9 cellular contexts compared by ENCODE assay signal in genomic region chr15:40097096-40097967, GRCh38. TPM values are rescaled to one million over a fixed set of nuclear protein-coding genes. Genes with fewer than 3 reads are reported as not detected.
DNase-seq lines count a peak whose midpoint lies in the region; ATAC-seq, FAIRE-seq and TF ChIP-seq lines count a peak whose summit lies in the region.
"Had no signal": no experiment of that assay in that cellular context is flagged by ENCODE, and none has a peak within 500 bp of the region (broad histone marks: within the 10 kb centered on the region; RNA-seq: fewer than 3 reads in every experiment).

No MANE protein-coding gene starts in this region.

- no peak for FAIRE-seq in HepG2 (lab: Jason Lieb, UNC)

- no peaks in the 10 kb centered on the region for H3K79me2 ChIP-seq in HepG2 (ENCODE audit: insufficient read depth, low read length)

- CTCF ChIA-PET in activated B cell treated with CpG ODN at 0.5 μM for 24 hours (lab: Charles Lee): interaction anchor here (1.3 to 16.6 kb wide), 5 partner anchors 10 to 53 kb away, joined by 3 to 519 read pairs (median 10); partner anchors contain the start of genes BMF and SRP14
- CTCF ChIA-PET in HepG2 (lab: Yijun Ruan, JAX; ENCODE audit: low intra/inter-chr PET ratio, low total read pairs): no interaction called here

- 63% methylated on average over 8 of the region's 10 CpGs for WGBS in HepG2 (ENCODE audit: low lambda C conversion rate)
- 70 to 87% (median 78%) methylated on average over 9 to 10 of the region's 10 CpGs for WGBS in stomach, 5 donors

- H3K36me3 ChIP-seq in HUES6 (ENCODE audit: control insufficient read depth, insufficient read depth, low read length): 0 out of 2 replicates have a peak, but pooled peaks cover 3% of the 10 kb centered on the region
- H3K36me3 ChIP-seq in HepG2 (replicated peaks in 1 of 2; ENCODE audit: control insufficient read depth in 1 of 2, insufficient read depth in 2 of 2, low read length in 2 of 2): no peaks in the 10 kb centered on the region; a peak in 2 of 5 replicates
- H3K36me3 ChIP-seq in stomach: peaks cover 0 to 3% (median 0%) of the 10 kb centered on the region in 4 donors

- no peaks in the 10 kb centered on the region for H4K20me1 ChIP-seq in HepG2 (ENCODE audit: insufficient read depth, low read length)

- peaks cover 93% of the 10 kb centered on the region for H3K36me3 Mint-ChIP-seq in activated B cell treated with CpG ODN at 0.5 μM for 24 hours (ENCODE audit: low read depth)

- H3K9me3 ChIP-seq in HUES6 (ENCODE audit: control insufficient read depth, insufficient read depth, low read depth, low read length) (no peaks in the 10 kb centered on the region), HepG2 (ENCODE audit: low read length) (no peaks in the 10 kb centered on the region), stomach (no peaks in the 10 kb centered on the region)

- peak overlapping the region; percentile 71 for H3K4me2 ChIP-seq in HepG2 (ENCODE audit: low read depth, low read length)

- H3K27ac Mint-ChIP-seq in activated B cell treated with CpG ODN at 0.5 μM for 24 hours: peak overlapping the region; percentile 99

- peak overlapping the region; percentile 20; the same call in 1 of the 2 replicates for H3K27ac ChIP-seq in HUES6 (ENCODE audit: low read depth, low read length)
- peak overlapping the region; percentile 87 for H3K27ac ChIP-seq in HepG2 (ENCODE audit: extremely low read length, insufficient read depth, low read length)
- peak overlapping the region; percentile 78 to 94 (median 90) for H3K27ac ChIP-seq in stomach

- TF ChIP-seq EP300 in HepG2 (IDR thresholded peaks at IDR 0.05; ENCODE audit: low read depth in 2 of 2, low read length in 2 of 2) (no peak), HepG2 (CRISPR knock-in tag; IDR thresholded peaks at IDR 0.05; ENCODE audit: borderline replicate concordance) (no peak), stomach (IDR thresholded peaks at IDR 0.05) (no peak)

- no peak for TF ChIP-seq RAD21 in HepG2 (CRISPR knock-in tag; IDR thresholded peaks at IDR 0.05)

- POLR2A ChIA-PET in activated B cell treated with CpG ODN at 0.5 μM for 24 hours (lab: Charles Lee) (interaction anchor here (0.5 to 23.5 kb wide), 9 partner anchors 9 to 315 kb away, joined by 4 to 1329 read pairs (median 212); partner anchors contain the start of genes BMF, FSIP1, PLCB2 and SRP14), HepG2 (lab: Yijun Ruan, JAX) (interaction anchor here (1.2 to 15.1 kb wide), 7 partner anchors 8 to 95 kb away, joined by 3 to 371 read pairs (median 29); partner anchors contain the start of genes BMF and SRP14)

- no peaks in the 10 kb centered on the region for H3K9me3 Mint-ChIP-seq in activated B cell treated with CpG ODN at 0.5 μM for 24 hours
- H3K9me3 Mint-ChIP-seq: H9 had no signal

- H3K9ac ChIP-seq in HUES6 (ENCODE audit: low read length) (no peak overlapping the region), HepG2 (ENCODE audit: insufficient read depth, low read depth, low read length) (peak overlapping the region; percentile 69; the same call in 1 of the 2 replicates)

- no peak for DNase-seq in activated B cell treated with CpG ODN at 0.5 μM for 24 hours
- no peak for DNase-seq in HepG2 (ENCODE audit: low spot score)
- DNase-seq in stomach: no peak
- DNase-seq in cerebellum (ENCODE audit: low spot score): no peak
- no peak for DNase-seq in LoVo (ENCODE audit: low spot score)
- DNase-seq: H9, PC-9 had no signal

- H2AFZ ChIP-seq in HepG2 (ENCODE audit: low read length): no peak overlapping the region
- H2AFZ ChIP-seq: PC-9 had no signal

- intact Hi-C loops in activated B cell treated with CpG ODN at 0.5 μM for 24 hours (cut with micrococcal nuclease) (no loop called here), HepG2 (cut with micrococcal nuclease; ENCODE audit: unreplicated experiment) (no loop called here), stomach (cut with DNase I; ENCODE audit: low total_unique reads) (no loop called here)

- H3K4me3 ChIP-seq in HUES6 (ENCODE audit: low read depth, low read length) (no peak overlapping the region), HepG2 (replicated peaks in 1 of 3; ENCODE audit: insufficient read depth in 1 of 3, low read depth in 2 of 3, low read length in 3 of 3) (peak overlapping the region in 1 of 3 experiments; percentile 24; a peak in 1 of 6 replicates), stomach (no peak overlapping the region)
- H3K4me3 ChIP-seq: PC-9 had no signal

- TF ChIP-seq POLR2A in HepG2 (IDR thresholded peaks at IDR 0.05; ENCODE audit: insufficient read depth in 1 of 2, low read depth in 2 of 2, low read length in 2 of 2): no peak
- TF ChIP-seq POLR2A in stomach (IDR thresholded peaks at IDR 0.05): no peak

- in situ Hi-C loops in HepG2 (cut with HindIII; ENCODE audit: extremely low pct_ligation_motif_present, low pct_unique_long_range_greater_than_20kb): no loop called here

- TF ChIP-seq CTCF in activated B cell treated with CpG ODN at 0.5 μM for 24 hours (IDR thresholded peaks at IDR 0.05) (no peak), HepG2 (CRISPR knock-in tag; IDR thresholded peaks at IDR 0.05) (no peak), stomach (IDR thresholded peaks at IDR 0.05) (no peak)

- ATAC-seq in activated B cell treated with CpG ODN at 0.5 μM for 24 hours (ENCODE audit: low read depth) (no peak), HepG2 (no peak), HG02763 (IDR thresholded peaks at IDR 0.05; ENCODE audit: unreplicated experiment) (no peak)

- BruUV-seq in HepG2 (replicated peaks; lab: Mats Ljungman, UMichigan): no TSS peak

- peak overlapping the region; percentile 62 for H3K4me3 Mint-ChIP-seq in activated B cell treated with CpG ODN at 0.5 μM for 24 hours
- H3K4me3 Mint-ChIP-seq: H9 had no signal

- H3K27me3 Mint-ChIP-seq in activated B cell treated with CpG ODN at 0.5 μM for 24 hours: no peaks in the 10 kb centered on the region

- H3K4me1 Mint-ChIP-seq in activated B cell treated with CpG ODN at 0.5 μM for 24 hours: peaks cover 100% of the 10 kb centered on the region

- H3K4me1 ChIP-seq in HUES6 (ENCODE audit: control insufficient read depth, insufficient read depth, low read length) (peaks cover 63% of the 10 kb centered on the region), HepG2 (ENCODE audit: insufficient read depth, low read length) (peaks cover 96% of the 10 kb centered on the region), stomach (peaks cover 75 to 99% (median 92%) of the 10 kb centered on the region in 4 donors)

- H3K27me3 ChIP-seq in HUES6 (ENCODE audit: control insufficient read depth, insufficient read depth, low read length): no peaks in the 10 kb centered on the region
- no peaks in the 10 kb centered on the region for H3K27me3 ChIP-seq in HepG2 (ENCODE audit: control insufficient read depth in 1 of 2, insufficient read depth in 2 of 2, low read length in 2 of 2)
- H3K27me3 ChIP-seq in stomach: no peaks in the 10 kb centered on the region

RNA-seq across cellular contexts. Expression of gene BMF, which starts 11.3 kb away (rescaled TPM):
- total RNA-seq in activated B cell treated with CpG ODN at 0.5 μM for 24 hours (353 and 376 TPM in 2 replicates), HepG2 (2016; rRNA removed; fragmentation: Illumina TruSeq; extraction: Trizol) (5.4 and 8.7 TPM in 2 replicates), stomach (10 to 100 TPM in 3 of 5 donors, 1 to 10 TPM in 2; 2.2 to 11.7 (median 10.7) TPM), cerebellum (4.3 TPM)
- 0.88 and 1.0 TPM in 2 replicates for total RNA-seq in HepG2 (2016; cell fraction: cytosol; rRNA removed; fragmentation: Illumina TruSeq; extraction: Trizol; ENCODE audit: low read depth)
- total RNA-seq in HepG2 (2016; cell fraction: insoluble cytoplasmic fraction; rRNA removed; fragmentation: Illumina TruSeq; extraction: Trizol): 5.1 and 9.6 TPM in 2 replicates
- total RNA-seq in HepG2 (2016; cell fraction: membrane; rRNA removed; fragmentation: Illumina TruSeq; extraction: Trizol): 2.8 and 3.2 TPM in 2 replicates
- total RNA-seq in HepG2 (2016; cell fraction: nucleus; rRNA removed; fragmentation: Illumina TruSeq; extraction: Trizol): 11.8 and 14.8 TPM in 2 replicates
- polyA plus RNA-seq in HepG2 (2011; rRNA removed) (15.9 and 32.7 TPM in 2 replicates), stomach (1 to 10 TPM; 3.8 to 6.5 (median 5.1) TPM)
- 12.2 and 20.6 TPM in 2 replicates for polyA plus RNA-seq in HepG2 (2011; cell fraction: cytosol; rRNA removed)
- 28.3 and 48.7 TPM in 2 replicates for polyA plus RNA-seq in HepG2 (2011; cell fraction: nucleus; rRNA removed)
- polyA plus RNA-seq in HepG2 (2012): 14.9 and 27.8 TPM in 2 replicates
- 0.38 and 0.44 TPM in 2 replicates for polyA plus RNA-seq in HepG2 (2016; cell fraction: cytosol; fragmentation: Illumina TruSeq; extraction: Trizol; ENCODE audit: low read depth)
- polyA plus RNA-seq in HepG2 (2016; cell fraction: insoluble cytoplasmic fraction; fragmentation: Illumina TruSeq; extraction: Trizol; ENCODE audit: low read depth): 4.3 and 4.9 TPM in 2 replicates
- 0.95 and 1.0 TPM in 2 replicates for polyA plus RNA-seq in HepG2 (2016; cell fraction: membrane; fragmentation: Illumina TruSeq; extraction: Trizol; ENCODE audit: low read depth)
- 13.0 and 15.3 TPM in 2 replicates for polyA plus RNA-seq in HepG2 (2016; cell fraction: nucleus; fragmentation: Illumina TruSeq; extraction: Trizol; ENCODE audit: insufficient read depth, low read depth)
- 3.0 and 44.4 TPM in 2 replicates for polyA minus RNA-seq in HepG2 (2011; rRNA and poly(A)+ RNA removed; ENCODE audit: low replicate concordance)
- polyA minus RNA-seq in HepG2 (2011; cell fraction: cytosol; rRNA and poly(A)+ RNA removed): 11.2 and 23.6 TPM in 2 replicates
- polyA minus RNA-seq in HepG2 (2011; cell fraction: nucleus; rRNA and poly(A)+ RNA removed): 23.4 and 35.4 TPM in 2 replicates

RNA-seq across cellular contexts. Expression of gene SRP14, which starts 58.4 kb away (rescaled TPM):
- 183 and 217 TPM in 2 replicates for total RNA-seq in activated B cell treated with CpG ODN at 0.5 μM for 24 hours
- 208 and 346 TPM in 2 replicates for total RNA-seq in HepG2 (2016; rRNA removed; fragmentation: Illumina TruSeq; extraction: Trizol)
- 41.2 and 44.6 TPM in 2 replicates for total RNA-seq in HepG2 (2016; cell fraction: cytosol; rRNA removed; fragmentation: Illumina TruSeq; extraction: Trizol; ENCODE audit: low read depth)
- 215 and 364 TPM in 2 replicates for total RNA-seq in HepG2 (2016; cell fraction: insoluble cytoplasmic fraction; rRNA removed; fragmentation: Illumina TruSeq; extraction: Trizol)
- total RNA-seq in HepG2 (2016; cell fraction: membrane; rRNA removed; fragmentation: Illumina TruSeq; extraction: Trizol): 66.6 and 67.3 TPM in 2 replicates
- 83.4 and 83.7 TPM in 2 replicates for total RNA-seq in HepG2 (2016; cell fraction: nucleus; rRNA removed; fragmentation: Illumina TruSeq; extraction: Trizol)
- 257 and 356 TPM in 2 replicates for polyA plus RNA-seq in HepG2 (2011; rRNA removed)
- polyA plus RNA-seq in HepG2 (2011; cell fraction: cytosol; rRNA removed): 182 and 220 TPM in 2 replicates
- polyA plus RNA-seq in HepG2 (2011; cell fraction: nucleus; rRNA removed): 51.4 and 52.1 TPM in 2 replicates
- 184 and 206 TPM in 2 replicates for polyA plus RNA-seq in HepG2 (2012)
- polyA plus RNA-seq in HepG2 (2016; cell fraction: cytosol; fragmentation: Illumina TruSeq; extraction: Trizol; ENCODE audit: low read depth): 72.3 and 76.1 TPM in 2 replicates
- polyA plus RNA-seq in HepG2 (2016; cell fraction: insoluble cytoplasmic fraction; fragmentation: Illumina TruSeq; extraction: Trizol; ENCODE audit: low read depth): 607 and 646 TPM in 2 replicates
- 102 TPM in 2 replicates for polyA plus RNA-seq in HepG2 (2016; cell fraction: membrane; fragmentation: Illumina TruSeq; extraction: Trizol; ENCODE audit: low read depth)
- polyA plus RNA-seq in HepG2 (2016; cell fraction: nucleus; fragmentation: Illumina TruSeq; extraction: Trizol; ENCODE audit: insufficient read depth, low read depth): 218 and 240 TPM in 2 replicates
- polyA minus RNA-seq in HepG2 (2011; rRNA and poly(A)+ RNA removed; ENCODE audit: low replicate concordance): 39.8 and 85.1 TPM in 2 replicates
- 43.2 and 55.2 TPM in 2 replicates for polyA minus RNA-seq in HepG2 (2011; cell fraction: cytosol; rRNA and poly(A)+ RNA removed)
- polyA minus RNA-seq in HepG2 (2011; cell fraction: nucleus; rRNA and poly(A)+ RNA removed): 31.1 and 41.5 TPM in 2 replicates
- 100 to 1,000 TPM in 3 of 5 donors, 10 to 100 TPM in 2; 72.4 to 350 (median 168) TPM for total RNA-seq in stomach
- 100 to 1,000 TPM; 369 to 411 (median 382) TPM for polyA plus RNA-seq in stomach
- 84.8 TPM for total RNA-seq in cerebellum

Comparison
In these comparisons a context has a peak if more than half of its experiments do, and no peak if none do; other contexts are left out.
1. H3K27ac ChIP-seq: peak in every context shown above with its lines; median percentile 90 in stomach; 87 in HepG2; 20 in HUES6.
2. RNA of gene BMF, which starts 11.3 kb away (total RNA-seq): 353 to 376 TPM in activated B cell treated with CpG ODN at 0.5 μM for 24 hours; 2.2 to 11.7 TPM in stomach, 0.88 to 14.8 TPM in HepG2 and 4.3 TPM in cerebellum (single experiment); every median in the first group is over 10 times any median in the second.